8 cellular contexts compared by ENCODE assay signal in genomic region chr5:59673438-59674058, GRCh38.
DNase-seq lines count a peak whose midpoint lies in the region; ATAC-seq, FAIRE-seq and TF ChIP-seq lines count a peak whose summit lies in the region.

No MANE protein-coding gene starts in this region.

- peak; percentile 90 to 96 for TF ChIP-seq RAD21 in liver (IDR thresholded peaks at IDR 0.05)

- FAIRE-seq in D721Med (lab: Jason Lieb, UNC), result peak; percentile 92

- no peaks in the 10 kb centered on the region for H3K4me1 ChIP-seq in liver (ENCODE audit: control insufficient read depth in 4 of 4, insufficient read depth in 4 of 4, low read length in 3 of 4)

- in situ Hi-C loops in T47D (cut with HindIII; ENCODE audit: low pct_unique_long_range_greater_than_20kb, low sequenced_read_pairs), result no loop called here

- H3K9ac ChIP-seq in liver (ENCODE audit: low read depth in 1 of 2, low read length in 2 of 2), result no peak overlapping the region

- no peak overlapping the region for H3K27ac ChIP-seq in liver (ENCODE audit: low read depth in 1 of 2, low read length in 2 of 2)

- no peak for ATAC-seq in GM18520 (IDR thresholded peaks at IDR 0.05; ENCODE audit: unreplicated experiment)

- H3K36me3 ChIP-seq in H7 (replicated peaks; ENCODE audit: control insufficient read depth, insufficient read depth, low read length), result no peaks in the 10 kb centered on the region
- no peaks in the 10 kb centered on the region for H3K36me3 ChIP-seq in liver (ENCODE audit: control insufficient read depth in 4 of 4, insufficient read depth in 3 of 4, low read depth in 1 of 4, low read length in 3 of 4)

- TF ChIP-seq CTCF in D721Med (IDR thresholded peaks at IDR 0.05; ENCODE audit: insufficient read depth, missing control alignments) (peak; percentile 82), liver (IDR thresholded peaks at IDR 0.05; ENCODE audit: low read depth, low read length, missing input control) (peak; percentile 87)

- no peaks in the 10 kb centered on the region for H3K27me3 ChIP-seq in H7 (ENCODE audit: control insufficient read depth, insufficient read depth, low read length)
- peaks cover 0 to 2% (median 0%) of the 10 kb centered on the region in 4 donors for H3K27me3 ChIP-seq in liver (ENCODE audit: control insufficient read depth in 4 of 4, insufficient read depth in 4 of 4, low read length in 3 of 4)

- DNase-seq in D721Med (ENCODE audit: insufficient read length, low spot score) (no peak), H7 (peak; percentile 18), NCI-H2227 (lab: John Stamatoyannopoulos, UW; ENCODE audit: unreplicated experiment) (peak; percentile 69), T47D (ENCODE audit: low read depth in 1 of 2, low spot score in 1 of 2) (peak; percentile 18 to 75)
- no peak for DNase-seq in activated T-cell treated with anti-CD3 and anti-CD28 coated beads, Interleukin-2, amount 50 U/mL, for 1 hour
- DNase-seq in stimulated activated CD4-positive, alpha-beta T cell treated with anti-CD3 and anti-CD28 coated beads, Interleukin-4, amount 100 ng/mL, for 1 hour, result no peak

- H3K9me3 ChIP-seq in liver (ENCODE audit: control insufficient read depth in 4 of 4, low read length in 3 of 4), result no peaks in the 10 kb centered on the region

- 22% methylated on average over 4 of the region's 4 CpGs for WGBS in liver

- no peak overlapping the region for H3K4me3 ChIP-seq in H7 (ENCODE audit: insufficient read depth, low read depth, low read length)
- no peak overlapping the region for H3K4me3 ChIP-seq in liver (ENCODE audit: low read depth in 1 of 3, low read length in 3 of 3)

TF ChIP-seq in liver, 16 proteins besides CTCF, POLR2A, EP300 and RAD21:
- TF ChIP-seq GABPA (IDR thresholded peaks at IDR 0.05 in 1 of 2, conservative IDR thresholded peaks at IDR 0.05 in 1 of 2) (no peak), HNF4A (conservative IDR thresholded peaks at IDR 0.05) (no peak), REST (IDR thresholded peaks at IDR 0.05) (no peak), FOXA1 (IDR thresholded peaks at IDR 0.05) (no peak), HNF4G (IDR thresholded peaks at IDR 0.05) (no peak), YY1 (IDR thresholded peaks at IDR 0.05) (no peak), FOXA2 (IDR thresholded peaks at IDR 0.05) (no peak), SP1 (IDR thresholded peaks at IDR 0.05) (no peak), MAX (IDR thresholded peaks at IDR 0.05) (no peak), EGR1 (IDR thresholded peaks at IDR 0.05; ENCODE audit: low read depth in 2 of 2) (no peak), TAF1 (conservative IDR thresholded peaks at IDR 0.05) (no peak), RXRA (IDR thresholded peaks at IDR 0.05) (no peak), NR2F2 (IDR thresholded peaks at IDR 0.05) (no peak), JUND (IDR thresholded peaks at IDR 0.05) (no peak)
- TF ChIP-seq, protein P1, sequence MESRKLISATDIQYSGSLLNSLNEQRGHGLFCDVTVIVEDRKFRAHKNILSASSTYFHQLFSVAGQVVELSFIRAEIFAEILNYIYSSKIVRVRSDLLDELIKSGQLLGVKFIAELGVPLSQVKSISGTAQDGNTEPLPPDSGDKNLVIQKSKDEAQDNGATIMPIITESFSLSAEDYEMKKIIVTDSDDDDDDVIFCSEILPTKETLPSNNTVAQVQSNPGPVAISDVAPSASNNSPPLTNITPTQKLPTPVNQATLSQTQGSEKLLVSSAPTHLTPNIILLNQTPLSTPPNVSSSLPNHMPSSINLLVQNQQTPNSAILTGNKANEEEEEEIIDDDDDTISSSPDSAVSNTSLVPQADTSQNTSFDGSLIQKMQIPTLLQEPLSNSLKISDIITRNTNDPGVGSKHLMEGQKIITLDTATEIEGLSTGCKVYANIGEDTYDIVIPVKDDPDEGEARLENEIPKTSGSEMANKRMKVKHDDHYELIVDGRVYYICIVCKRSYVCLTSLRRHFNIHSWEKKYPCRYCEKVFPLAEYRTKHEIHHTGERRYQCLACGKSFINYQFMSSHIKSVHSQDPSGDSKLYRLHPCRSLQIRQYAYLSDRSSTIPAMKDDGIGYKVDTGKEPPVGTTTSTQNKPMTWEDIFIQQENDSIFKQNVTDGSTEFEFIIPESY (IDR thresholded peaks at IDR 0.05), result no peak
- TF ChIP-seq, protein P2, sequence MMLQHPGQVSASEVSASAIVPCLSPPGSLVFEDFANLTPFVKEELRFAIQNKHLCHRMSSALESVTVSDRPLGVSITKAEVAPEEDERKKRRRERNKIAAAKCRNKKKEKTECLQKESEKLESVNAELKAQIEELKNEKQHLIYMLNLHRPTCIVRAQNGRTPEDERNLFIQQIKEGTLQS (IDR thresholded peaks at IDR 0.05), result no peak

Comparison
In these comparisons a context has a peak if more than half of its experiments do, and no peak if none do; other contexts are left out.
1. DNase-seq: peak in H7 (single experiment), NCI-H2227 (single experiment) and T47D (2 of 2); none in D721Med (single experiment), activated T-cell treated with anti-CD3 and anti-CD28 coated beads, Interleukin-2, amount 50 U/mL, for 1 hour (single experiment) and stimulated activated CD4-positive, alpha-beta T cell treated with anti-CD3 and anti-CD28 coated beads, Interleukin-4, amount 100 ng/mL, for 1 hour (single experiment).